Comparison of ENCODE assay signal across 2 cellular contexts in genomic region chr11:812390-812789, GRCh38.
TF ChIP-seq lines count a peak whose summit lies in the region.

No MANE protein-coding gene starts in this region.

TF ChIP-seq in HepG2, 621 proteins besides CTCF, POLR2A, EP300 and RAD21:
- TF ChIP-seq POLR2AphosphoS5 (IDR thresholded peaks at IDR 0.05; ENCODE audit: low read depth, low read length): 0 out of 2 replicates have a peak, but pooled peaks have one; percentile 5
- TF ChIP-seq AGO2 (optimal IDR thresholded peaks at IDR 0.05; ENCODE audit: low read depth, low read length): peak; percentile 71
- TF ChIP-seq RBFOX2 (IDR thresholded peaks at IDR 0.05; ENCODE audit: low read depth, low read length): peak; percentile 10; the same call in 1 of the 2 replicates
- no peak for TF ChIP-seq XRCC5 (optimal IDR thresholded peaks at IDR 0.05; ENCODE audit: low read length)

TF ChIP-seq in WTC11, 78 proteins besides CTCF, POLR2A, EP300 and RAD21:
- no peak for TF ChIP-seq MYBL2 (CRISPR knock-in tag; IDR thresholded peaks at IDR 0.05)
- TF ChIP-seq ZNF317 (CRISPR knock-in tag; IDR thresholded peaks at IDR 0.05; ENCODE audit: borderline replicate concordance, low read depth): no peak
- no peak for TF ChIP-seq MXD4 (CRISPR knock-in tag; IDR thresholded peaks at IDR 0.05; ENCODE audit: borderline replicate concordance)
- TF ChIP-seq NR3C1 (CRISPR knock-in tag; conservative IDR thresholded peaks at IDR 0.05; ENCODE audit: low read depth): no peak
- no peak for TF ChIP-seq TEAD1 (CRISPR knock-in tag; IDR thresholded peaks at IDR 0.05)
- TF ChIP-seq JUN (CRISPR knock-in tag; IDR thresholded peaks at IDR 0.05): no peak
- no peak for TF ChIP-seq ZNF425 (CRISPR knock-in tag; conservative IDR thresholded peaks at IDR 0.05)
- no peak for TF ChIP-seq CREM (CRISPR knock-in tag; IDR thresholded peaks at IDR 0.05)
- TF ChIP-seq HMGXB4 (CRISPR knock-in tag; IDR thresholded peaks at IDR 0.05): no peak
- TF ChIP-seq OVOL2 (CRISPR knock-in tag; IDR thresholded peaks at IDR 0.05; ENCODE audit: borderline replicate concordance): no peak
- no peak for TF ChIP-seq ZNF532 (CRISPR knock-in tag; IDR thresholded peaks at IDR 0.05; ENCODE audit: borderline replicate concordance)
- no peak for TF ChIP-seq PRRX2 (CRISPR knock-in tag; IDR thresholded peaks at IDR 0.05)
- TF ChIP-seq AR (CRISPR knock-in tag; IDR thresholded peaks at IDR 0.05): no peak
- no peak for TF ChIP-seq SMAD3 (CRISPR knock-in tag; IDR thresholded peaks at IDR 0.05; ENCODE audit: borderline replicate concordance)
- TF ChIP-seq RELA (CRISPR knock-in tag; IDR thresholded peaks at IDR 0.05; ENCODE audit: borderline replicate concordance): no peak
- no peak for TF ChIP-seq ZNF263 (CRISPR knock-in tag; IDR thresholded peaks at IDR 0.05; ENCODE audit: low read depth)
- no peak for TF ChIP-seq ZNF219 (CRISPR knock-in tag; IDR thresholded peaks at IDR 0.05; ENCODE audit: borderline replicate concordance)
- TF ChIP-seq ZMAT4 (CRISPR knock-in tag; IDR thresholded peaks at IDR 0.05): no peak
- no peak for TF ChIP-seq ZNF232 (CRISPR knock-in tag; IDR thresholded peaks at IDR 0.05)
- no peak for TF ChIP-seq CREB1 (CRISPR knock-in tag; IDR thresholded peaks at IDR 0.05)
